8 cellular contexts compared by ENCODE assay signal in genomic region chr3:119295816-119296484, GRCh38. TPM values are rescaled to one million over a fixed set of nuclear protein-coding genes. Genes with fewer than 3 reads are reported as not detected.
DNase-seq lines count a peak whose midpoint lies in the region; ATAC-seq, FAIRE-seq and TF ChIP-seq lines count a peak whose summit lies in the region.

No MANE protein-coding gene starts in this region.

- peak in 1 of 2 donors; percentile 61 for TF ChIP-seq POLR2A in thyroid gland (IDR thresholded peaks at IDR 0.05)

- no peaks in the 10 kb centered on the region for H3K9me1 ChIP-seq in keratinocyte (ENCODE audit: control insufficient read depth, extremely low read depth, insufficient read depth, low read length)

- no peaks in the 10 kb centered on the region for H3K9me3 Mint-ChIP-seq in activated CD4-positive, alpha-beta T cell treated with anti-CD3 and anti-CD28 coated beads, Interleukin-2, amount 10 ng/mL, durations not matched to agents 24 days and 14 days
- H3K9me3 Mint-ChIP-seq in WTC11: no peaks in the 10 kb centered on the region

- DNase-seq in activated CD4-positive, alpha-beta T cell treated with anti-CD3 and anti-CD28 coated beads, Interleukin-2, amount 10 ng/mL, durations not matched to agents 24 days and 14 days: peak; percentile 51
- DNase-seq in activated CD4-positive, alpha-beta T cell treated with anti-CD3 and anti-CD28 coated beads, Interleukin-2, amount 50 U/mL, for 4 hours: no peak
- DNase-seq in WTC11 (ENCODE audit: low spot score): no peak
- no peak for DNase-seq in keratinocyte (ENCODE audit: low read depth, low spot score)
- DNase-seq in thyroid gland: no peak
- no peak for DNase-seq in stimulated activated CD4-positive, alpha-beta T cell treated with anti-CD3 and anti-CD28 coated beads, Interleukin-4, amount 100 ng/mL, for 24 hours
- no peak for DNase-seq in D721Med (ENCODE audit: insufficient read length, low spot score)
- no peak for DNase-seq in HEK293T (ENCODE audit: extremely low spot score)

- H3K4me3 ChIP-seq in keratinocyte (ENCODE audit: control insufficient read depth in 2 of 3, extremely low read depth in 1 of 3, insufficient read depth in 2 of 3, low read depth in 1 of 3, low read length in 3 of 3): peak overlapping the region in 1 of 3 experiments; percentile 83
- H3K4me3 ChIP-seq in thyroid gland (replicated peaks in 1 of 3): peak overlapping the region in 1 of 3 donors; percentile 75

- peaks cover 14% of the 10 kb centered on the region for H3K36me3 Mint-ChIP-seq in activated CD4-positive, alpha-beta T cell treated with anti-CD3 and anti-CD28 coated beads, Interleukin-2, amount 10 ng/mL, durations not matched to agents 24 days and 14 days (ENCODE audit: low read depth)
- no peaks in the 10 kb centered on the region for H3K36me3 Mint-ChIP-seq in WTC11

- TF ChIP-seq CTCF in WTC11 (IDR thresholded peaks at IDR 0.05) (no peak), keratinocyte (optimal IDR thresholded peaks at IDR 0.05 in 1 of 3, IDR thresholded peaks at IDR 0.05 in 1 of 3, conservative IDR thresholded peaks at IDR 0.05 in 1 of 3; ENCODE audit: extremely low read depth in 1 of 3, insufficient read depth in 2 of 3, low read length in 3 of 3) (no peak), thyroid gland (IDR thresholded peaks at IDR 0.05) (no peak), D721Med (IDR thresholded peaks at IDR 0.05; ENCODE audit: insufficient read depth, missing control alignments) (no peak)

- POLR2A ChIA-PET in WTC11 (lab: Charles Lee) (no interaction called here), HEK293T (lab: Yijun Ruan, JAX) (interaction anchor here (1.0 to 1.5 kb wide), 2 partner anchors 12 to 21 kb away, joined by 3 read pairs; no protein-coding TSS in a partner anchor)

- H3K36me3 ChIP-seq in keratinocyte (ENCODE audit: control insufficient read depth in 2 of 2, extremely low read depth in 1 of 2, insufficient read depth in 2 of 2, low read length in 2 of 2) (no peaks in the 10 kb centered on the region), thyroid gland (no peaks in the 10 kb centered on the region)

- H3K27ac Mint-ChIP-seq in activated CD4-positive, alpha-beta T cell treated with anti-CD3 and anti-CD28 coated beads, Interleukin-2, amount 10 ng/mL, durations not matched to agents 24 days and 14 days: no peak overlapping the region
- H3K27ac Mint-ChIP-seq in WTC11: no peak overlapping the region

- H3K9me3 ChIP-seq in keratinocyte (ENCODE audit: control insufficient read depth, low read depth, low read length) (no peaks in the 10 kb centered on the region), thyroid gland (no peaks in the 10 kb centered on the region)

- peaks cover 7% of the 10 kb centered on the region for H3K27me3 Mint-ChIP-seq in activated CD4-positive, alpha-beta T cell treated with anti-CD3 and anti-CD28 coated beads, Interleukin-2, amount 10 ng/mL, durations not matched to agents 24 days and 14 days
- H3K27me3 Mint-ChIP-seq in WTC11 (ENCODE audit: low read depth): peaks cover 13% of the 10 kb centered on the region

- no peaks in the 10 kb centered on the region for H4K20me1 ChIP-seq in keratinocyte (ENCODE audit: control insufficient read depth, extremely low read depth, insufficient read depth, low read length)

- peak overlapping the region; percentile 3 for H2AFZ ChIP-seq in keratinocyte (ENCODE audit: control insufficient read depth, low read length)

- CTCF ChIA-PET in WTC11 (lab: Charles Lee): interaction anchor here (1.0 to 1.8 kb wide), 4 partner anchors 14 to 93 kb away, joined by 3 to 9 read pairs (median 4); partner anchors contain the start of gene B4GALT4
- CTCF ChIA-PET in HEK293T (lab: Yijun Ruan, JAX): interaction anchor here (1.1 kb wide), 1 partner anchor 10 kb away, joined by 4 read pairs; no protein-coding TSS in a partner anchor

- H3K9ac ChIP-seq in keratinocyte (ENCODE audit: control insufficient read depth, extremely low read depth, insufficient read depth, low read length): no peak overlapping the region

- peak overlapping the region; percentile 49 for H3K4me2 ChIP-seq in keratinocyte (ENCODE audit: control insufficient read depth, extremely low read depth, insufficient read depth, low read depth, low read length)

- H3K27ac ChIP-seq in keratinocyte (ENCODE audit: control insufficient read depth, insufficient read depth, low read length) (no peak overlapping the region), thyroid gland (peak overlapping the region; percentile 93 to 97 (median 94))

- dilution Hi-C loops in keratinocyte (cut with MboI; ENCODE audit: extremely low pct_ligation_motif_present, low sequenced_read_pairs): no loop called here

- FAIRE-seq in keratinocyte (lab: Jason Lieb, UNC): no peak
- no peak for FAIRE-seq in D721Med (lab: Jason Lieb, UNC)

- H3K27me3 ChIP-seq in keratinocyte (ENCODE audit: control insufficient read depth, extremely low read depth, insufficient read depth, low read length) (no peaks in the 10 kb centered on the region), thyroid gland (no peaks in the 10 kb centered on the region)

- H3K4me1 ChIP-seq in keratinocyte (ENCODE audit: control insufficient read depth, extremely low read depth, insufficient read depth, low read length) (peaks cover 9% of the 10 kb centered on the region), thyroid gland (peaks cover 48 to 54% of the 10 kb centered on the region in 2 donors)

- H3K4me3 Mint-ChIP-seq in activated CD4-positive, alpha-beta T cell treated with anti-CD3 and anti-CD28 coated beads, Interleukin-2, amount 10 ng/mL, durations not matched to agents 24 days and 14 days: peak overlapping the region; percentile 86
- peak overlapping the region; percentile 81 for H3K4me3 Mint-ChIP-seq in WTC11

- 8 to 19% methylated on average over 6 of the region's 6 CpGs for WGBS in thyroid gland, 2 donors

- no peaks in the 10 kb centered on the region for H3K79me2 ChIP-seq in keratinocyte (ENCODE audit: control insufficient read depth, insufficient read depth, low read length)

- peaks cover 41% of the 10 kb centered on the region for H3K4me1 Mint-ChIP-seq in activated CD4-positive, alpha-beta T cell treated with anti-CD3 and anti-CD28 coated beads, Interleukin-2, amount 10 ng/mL, durations not matched to agents 24 days and 14 days
- peaks cover 42% of the 10 kb centered on the region for H3K4me1 Mint-ChIP-seq in WTC11

- intact Hi-C loops in activated CD4-positive, alpha-beta T cell treated with anti-CD3 and anti-CD28 coated beads, Interleukin-2, amount 10 ng/mL, durations not matched to agents 24 days and 14 days (cut with micrococcal nuclease): loop anchor here (2.0 to 10.0 kb wide), 2 partner anchors 203 to 799 kb away; partner anchors contain the start of genes GSK3B and TIMMDC1
- intact Hi-C loops in thyroid gland (cut with DNase I): no loop called here

- ATAC-seq in WTC11: no peak

TF ChIP-seq in WTC11, 78 proteins besides CTCF, POLR2A, EP300 and RAD21 (continues in another document):
- no peak for TF ChIP-seq RELA (CRISPR knock-in tag; IDR thresholded peaks at IDR 0.05; ENCODE audit: borderline replicate concordance)
- TF ChIP-seq ZNF416 (CRISPR knock-in tag; IDR thresholded peaks at IDR 0.05): no peak
- no peak for TF ChIP-seq HMGA2 (CRISPR knock-in tag; IDR thresholded peaks at IDR 0.05)
- TF ChIP-seq ZNF219 (CRISPR knock-in tag; IDR thresholded peaks at IDR 0.05; ENCODE audit: borderline replicate concordance): no peak
- TF ChIP-seq MYBL2 (CRISPR knock-in tag; IDR thresholded peaks at IDR 0.05): no peak

TF ChIP-seq in HEK293T, 16 proteins besides CTCF, POLR2A, EP300 and RAD21 (continues in another document):
- no peak for TF ChIP-seq CTBP1 (IDR thresholded peaks at IDR 0.05; ENCODE audit: borderline replicate concordance)
- no peak for TF ChIP-seq SP1 (IDR thresholded peaks at IDR 0.05)
- TF ChIP-seq L3MBTL2 (conservative IDR thresholded peaks at IDR 0.05): no peak
- TF ChIP-seq ARNT (IDR thresholded peaks at IDR 0.05): no peak
- TF ChIP-seq FOXK2 (IDR thresholded peaks at IDR 0.05): no peak
- TF ChIP-seq TARDBP (IDR thresholded peaks at IDR 0.05): no peak
- TF ChIP-seq HDGF (IDR thresholded peaks at IDR 0.05; ENCODE audit: borderline replicate concordance): no peak
- no peak for TF ChIP-seq PKNOX1 (IDR thresholded peaks at IDR 0.05)
- TF ChIP-seq FOXM1 (IDR thresholded peaks at IDR 0.05; ENCODE audit: borderline replicate concordance): no peak

RNA-seq across cellular contexts. Expression of gene ARHGAP31, which starts 1.8 kb away (rescaled TPM):
- 9.5 and 11.0 TPM in 2 replicates for total RNA-seq in activated CD4-positive, alpha-beta T cell treated with anti-CD3 and anti-CD28 coated beads, Interleukin-2, amount 10 ng/mL, durations not matched to agents 24 days and 14 days
- total RNA-seq in WTC11 (2021) (3.7 to 7.2 TPM (median 4.2 TPM) in 3 replicates), thyroid gland (10 to 100 TPM; 40.0 to 78.9 (median 55.0) TPM)
- 3.0 to 4.8 TPM (median 3.5 TPM) in 3 replicates for polyA plus RNA-seq in keratinocyte
- 0.52 TPM for polyA plus RNA-seq in keratinocyte (2011; ENCODE audit: low read depth)
- 2.6 and 3.2 TPM in 2 replicates for polyA plus RNA-seq in keratinocyte (2011; cell fraction: cytosol; rRNA removed)
- polyA plus RNA-seq in keratinocyte (2011; cell fraction: nucleus; rRNA removed): 3.0 and 4.8 TPM in 2 replicates
- polyA plus RNA-seq in keratinocyte (2012; ENCODE audit: low replicate concordance): 0.76 and 2.4 TPM in 2 replicates
- 3.8 to 8.6 TPM (median 4.3 TPM) in 3 replicates for polyA minus RNA-seq in keratinocyte
- polyA minus RNA-seq in keratinocyte (2011; cell fraction: cytosol; rRNA and poly(A)+ RNA removed): 3.3 TPM
- 3.0 and 6.6 TPM in 2 replicates for polyA minus RNA-seq in keratinocyte (2011; cell fraction: nucleus; rRNA and poly(A)+ RNA removed)

RNA-seq across cellular contexts. Expression of gene B4GALT4, which starts 55.3 kb away (rescaled TPM):
- 14.8 and 15.5 TPM in 2 replicates for total RNA-seq in activated CD4-positive, alpha-beta T cell treated with anti-CD3 and anti-CD28 coated beads, Interleukin-2, amount 10 ng/mL, durations not matched to agents 24 days and 14 days
- 32.0 to 37.7 TPM (median 32.9 TPM) in 3 replicates for total RNA-seq in WTC11 (2021)
- polyA plus RNA-seq in keratinocyte: 26.0 to 43.3 TPM (median 29.4 TPM) in 3 replicates
- polyA plus RNA-seq in keratinocyte (2011; ENCODE audit: low read depth): 77.7 TPM
- polyA plus RNA-seq in keratinocyte (2011; cell fraction: cytosol; rRNA removed): 17.5 and 19.2 TPM in 2 replicates
- 33.1 and 43.3 TPM in 2 replicates for polyA plus RNA-seq in keratinocyte (2011; cell fraction: nucleus; rRNA removed)
- 23.0 and 33.6 TPM in 2 replicates for polyA plus RNA-seq in keratinocyte (2012; ENCODE audit: low replicate concordance)
- polyA minus RNA-seq in keratinocyte: 11.9 to 23.7 TPM (median 22.4 TPM) in 3 replicates
- polyA minus RNA-seq in keratinocyte (2011; cell fraction: cytosol; rRNA and poly(A)+ RNA removed): 23.2 TPM
- polyA minus RNA-seq in keratinocyte (2011; cell fraction: nucleus; rRNA and poly(A)+ RNA removed): 13.4 and 22.0 TPM in 2 replicates
- total RNA-seq in thyroid gland: 10 to 100 TPM; 18.8 to 23.5 (median 21.3) TPM
